Comparison of ENCODE assay signal across 8 cellular contexts in genomic region chr19:47227347-47228167, GRCh38. TPM values are rescaled to one million over a fixed set of nuclear protein-coding genes. Genes with fewer than 3 reads are reported as not detected.
DNase-seq lines count a peak whose midpoint lies in the region; ATAC-seq and TF ChIP-seq lines count a peak whose summit lies in the region.

No MANE protein-coding gene starts in this region.

- H3K27ac Mint-ChIP-seq in activated T-helper 17 cell treated with anti-CD3 and anti-CD28 coated beads, Interleukin-2, amount 50 U/mL, for 72 hours: peak overlapping the region; percentile 92

- no peaks in the 10 kb centered on the region for H4K20me1 ChIP-seq in neural cell (ENCODE audit: insufficient read depth)

- no peak for TF ChIP-seq CTCF in C4-2B (conservative IDR thresholded peaks at IDR 0.05)
- TF ChIP-seq CTCF in GM20000 (IDR thresholded peaks at IDR 0.05; ENCODE audit: extremely low read depth, missing control alignments): no peak
- TF ChIP-seq CTCF in foreskin keratinocyte (conservative IDR thresholded peaks at IDR 0.05): no peak
- TF ChIP-seq CTCF in neural cell (IDR thresholded peaks at IDR 0.05; ENCODE audit: poor library complexity, severe bottlenecking): no peak

- peak; percentile 89 for DNase-seq in GM20000 (ENCODE audit: low spot score)
- peak; percentile 20 for DNase-seq in NCI-H774 (lab: John Stamatoyannopoulos, UW)
- peak in 1 of 2 donors; percentile 70 for DNase-seq in foreskin keratinocyte
- peak; percentile 95 to 97 for DNase-seq in aorta

- H3K4me3 ChIP-seq in neural cell (ENCODE audit: low read length) (peak overlapping the region; percentile 67), aorta (ENCODE audit: low read length in 2 of 2) (peak overlapping the region; percentile 21 to 38)

- no peak overlapping the region for H3K4me3 Mint-ChIP-seq in activated T-helper 17 cell treated with anti-CD3 and anti-CD28 coated beads, Interleukin-2, amount 50 U/mL, for 72 hours

- H3K4me1 ChIP-seq in foreskin keratinocyte (peaks cover 18% of the 10 kb centered on the region), aorta (ENCODE audit: control insufficient read depth in 1 of 2, insufficient read depth in 2 of 2, low read length in 2 of 2) (no peaks in the 10 kb centered on the region)

- peak overlapping the region; percentile 84 for H3K9ac ChIP-seq in neural cell (ENCODE audit: low read length)

- H3K27ac ChIP-seq in C4-2B (peak overlapping the region; percentile 99), foreskin keratinocyte (peak overlapping the region; percentile 64), neural cell (ENCODE audit: low read length) (peak overlapping the region; percentile 75), aorta (ENCODE audit: low read depth in 1 of 2, low read length in 2 of 2) (peak overlapping the region; percentile 94 to 99)

- H3K9me3 ChIP-seq in neural cell (ENCODE audit: low read length) (no peaks in the 10 kb centered on the region), aorta (ENCODE audit: control insufficient read depth, low read length) (no peaks in the 10 kb centered on the region)

- no peaks in the 10 kb centered on the region for H3K9me3 Mint-ChIP-seq in activated T-helper 17 cell treated with anti-CD3 and anti-CD28 coated beads, Interleukin-2, amount 50 U/mL, for 72 hours

- intact Hi-C loops in aorta (cut with DNase I): loop anchor here in 1 of 2 donors (2.0 kb wide), 1 partner anchor 15 kb away; no protein-coding TSS in a partner anchor

- H2AFZ ChIP-seq in neural cell (ENCODE audit: low read depth, low read length): no peak overlapping the region

- TF ChIP-seq EP300 in neural cell (conservative IDR thresholded peaks at IDR 0.05; ENCODE audit: poor library complexity, severe bottlenecking): no peak

- H3K79me2 ChIP-seq in neural cell (replicated peaks; ENCODE audit: insufficient read depth, low read length): no peaks in the 10 kb centered on the region

- no peak for TF ChIP-seq RAD21 in neural cell (conservative IDR thresholded peaks at IDR 0.05)

- no peaks in the 10 kb centered on the region for H3K27me3 Mint-ChIP-seq in activated T-helper 17 cell treated with anti-CD3 and anti-CD28 coated beads, Interleukin-2, amount 50 U/mL, for 72 hours

- no peaks in the 10 kb centered on the region for H3K9me2 ChIP-seq in neural cell (ENCODE audit: insufficient read depth, low read length)

- peak; percentile 25 for ATAC-seq in activated T-helper 17 cell treated with anti-CD3 and anti-CD28 coated beads, Interleukin-2, amount 50 U/mL, for 72 hours (replicated peaks)
- peak; percentile 4 for ATAC-seq in foreskin keratinocyte
- peak; percentile 56 for ATAC-seq in aorta (ENCODE audit: low FRiP score)
- no peak for ATAC-seq in HG02938 (IDR thresholded peaks at IDR 0.05; ENCODE audit: unreplicated experiment)

- 1 to 4% methylated on average over 27 of the region's 27 CpGs for WGBS in aorta, 2 donors

- H3K27me3 ChIP-seq in foreskin keratinocyte: no peaks in the 10 kb centered on the region
- H3K27me3 ChIP-seq in neural cell (ENCODE audit: insufficient read depth, low read depth, low read length): no peaks in the 10 kb centered on the region
- peaks cover 0 to 2% of the 10 kb centered on the region in 2 donors for H3K27me3 ChIP-seq in aorta (ENCODE audit: control insufficient read depth in 1 of 2, insufficient read depth in 2 of 2, low read length in 1 of 2)

- H3K36me3 ChIP-seq in neural cell (ENCODE audit: insufficient read depth, low read length): no peaks in the 10 kb centered on the region
- H3K36me3 ChIP-seq in aorta (ENCODE audit: control insufficient read depth in 1 of 2, insufficient read depth in 2 of 2, low read length in 1 of 2): no peaks in the 10 kb centered on the region

- peaks cover 12% of the 10 kb centered on the region for H3K4me1 Mint-ChIP-seq in activated T-helper 17 cell treated with anti-CD3 and anti-CD28 coated beads, Interleukin-2, amount 50 U/mL, for 72 hours

- H3K4me2 ChIP-seq in neural cell (ENCODE audit: low read length): no peak overlapping the region

- H3F3A ChIP-seq in neural cell (ENCODE audit: insufficient read depth, low read length, poor library complexity, severe bottlenecking): no peaks in the 10 kb centered on the region

- H3K36me3 Mint-ChIP-seq in activated T-helper 17 cell treated with anti-CD3 and anti-CD28 coated beads, Interleukin-2, amount 50 U/mL, for 72 hours (ENCODE audit: low read depth): peaks cover 35% of the 10 kb centered on the region

TF ChIP-seq in neural cell, 6 proteins besides CTCF, POLR2A, EP300 and RAD21:
- TF ChIP-seq, protein P1, sequence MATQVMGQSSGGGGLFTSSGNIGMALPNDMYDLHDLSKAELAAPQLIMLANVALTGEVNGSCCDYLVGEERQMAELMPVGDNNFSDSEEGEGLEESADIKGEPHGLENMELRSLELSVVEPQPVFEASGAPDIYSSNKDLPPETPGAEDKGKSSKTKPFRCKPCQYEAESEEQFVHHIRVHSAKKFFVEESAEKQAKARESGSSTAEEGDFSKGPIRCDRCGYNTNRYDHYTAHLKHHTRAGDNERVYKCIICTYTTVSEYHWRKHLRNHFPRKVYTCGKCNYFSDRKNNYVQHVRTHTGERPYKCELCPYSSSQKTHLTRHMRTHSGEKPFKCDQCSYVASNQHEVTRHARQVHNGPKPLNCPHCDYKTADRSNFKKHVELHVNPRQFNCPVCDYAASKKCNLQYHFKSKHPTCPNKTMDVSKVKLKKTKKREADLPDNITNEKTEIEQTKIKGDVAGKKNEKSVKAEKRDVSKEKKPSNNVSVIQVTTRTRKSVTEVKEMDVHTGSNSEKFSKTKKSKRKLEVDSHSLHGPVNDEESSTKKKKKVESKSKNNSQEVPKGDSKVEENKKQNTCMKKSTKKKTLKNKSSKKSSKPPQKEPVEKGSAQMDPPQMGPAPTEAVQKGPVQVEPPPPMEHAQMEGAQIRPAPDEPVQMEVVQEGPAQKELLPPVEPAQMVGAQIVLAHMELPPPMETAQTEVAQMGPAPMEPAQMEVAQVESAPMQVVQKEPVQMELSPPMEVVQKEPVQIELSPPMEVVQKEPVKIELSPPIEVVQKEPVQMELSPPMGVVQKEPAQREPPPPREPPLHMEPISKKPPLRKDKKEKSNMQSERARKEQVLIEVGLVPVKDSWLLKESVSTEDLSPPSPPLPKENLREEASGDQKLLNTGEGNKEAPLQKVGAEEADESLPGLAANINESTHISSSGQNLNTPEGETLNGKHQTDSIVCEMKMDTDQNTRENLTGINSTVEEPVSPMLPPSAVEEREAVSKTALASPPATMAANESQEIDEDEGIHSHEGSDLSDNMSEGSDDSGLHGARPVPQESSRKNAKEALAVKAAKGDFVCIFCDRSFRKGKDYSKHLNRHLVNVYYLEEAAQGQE (IDR thresholded peaks at IDR 0.05; ENCODE audit: borderline replicate concordance): peak; percentile 13
- no peak for TF ChIP-seq SMC3 (conservative IDR thresholded peaks at IDR 0.05; ENCODE audit: poor library complexity)

RNA-seq across cellular contexts. Expression of gene BBC3, which starts 3.4 kb away (rescaled TPM):
- 10 to 100 TPM; 18.7 to 41.9 TPM for total RNA-seq in activated T-helper 17 cell treated with anti-CD3 and anti-CD28 coated beads, Interleukin-2, amount 50 U/mL, for 72 hours
- total RNA-seq in foreskin keratinocyte (3.9 and 4.3 TPM in 2 replicates), aorta (1 to 10 TPM; 8.0 to 8.6 TPM)
- polyA plus RNA-seq in foreskin keratinocyte (4.7 and 5.5 TPM in 2 replicates), neural cell (15.6 and 20.1 TPM in 2 replicates), aorta (1 to 10 TPM; 6.1 TPM)
- 11.2 and 12.4 TPM in 2 replicates for polyA minus RNA-seq in neural cell

RNA-seq across cellular contexts. Expression of gene CCDC9, which starts 28.8 kb away (rescaled TPM):
- total RNA-seq in activated T-helper 17 cell treated with anti-CD3 and anti-CD28 coated beads, Interleukin-2, amount 50 U/mL, for 72 hours: 10 to 100 TPM; 38.9 to 44.6 TPM
- total RNA-seq in foreskin keratinocyte (8.2 and 11.3 TPM in 2 replicates), aorta (10 to 100 TPM; 43.4 to 43.8 TPM)
- polyA plus RNA-seq in foreskin keratinocyte (13.9 and 15.3 TPM in 2 replicates), neural cell (2.1 and 5.3 TPM in 2 replicates), aorta (10 to 100 TPM; 20.7 to 35.8 TPM)
- polyA minus RNA-seq in neural cell: 3.7 and 5.2 TPM in 2 replicates

RNA-seq across cellular contexts. Expression of gene INAFM1, which starts 47.1 kb away (rescaled TPM):
- total RNA-seq in activated T-helper 17 cell treated with anti-CD3 and anti-CD28 coated beads, Interleukin-2, amount 50 U/mL, for 72 hours: 10 to 100 TPM; 12.9 to 21.6 TPM
- total RNA-seq in foreskin keratinocyte (2.2 and 3.2 TPM in 2 replicates), aorta (10 to 100 TPM; 26.2 to 48.0 TPM)
- polyA plus RNA-seq in foreskin keratinocyte (5.5 and 7.9 TPM in 2 replicates), neural cell (6.6 and 11.5 TPM in 2 replicates), aorta (10 to 100 TPM in 1 of 2 donors, 1 to 10 TPM in 1; 5.4 to 81.7 TPM)
- polyA minus RNA-seq in neural cell: 3.4 and 3.7 TPM in 2 replicates
